ENCODE assay signal across 9 cellular contexts in genomic region chr1:152308758-152309157, GRCh38. TPM values are rescaled to one million over a fixed set of nuclear protein-coding genes. Genes with fewer than 3 reads are reported as not detected.
"Had no signal": no experiment of that assay in that cellular context is flagged by ENCODE, and none has a peak within 500 bp of the region (broad histone marks: within the 10 kb centered on the region; RNA-seq: fewer than 3 reads in every experiment).

No MANE protein-coding gene starts in this region.

RNA-seq across cellular contexts. Expression of gene FLG, which starts 16.3 kb away (rescaled TPM):
- total RNA-seq: NCI-H460, OCI-LY7, PC-9, Right ventricle myocardium superior had no signal
- polyA plus RNA-seq: SK-N-SH had no signal

RNA-seq across cellular contexts. Expression of gene FLG2, which starts 51.0 kb away (rescaled TPM):
- total RNA-seq: LHCN-M2, MCF 10A, OCI-LY7, PC-9, Right ventricle myocardium superior, RPMI7951, SJSA1 had no signal
- polyA plus RNA-seq: SK-N-SH had no signal
